ENCODE assay signal across 15 cellular contexts in genomic region chr19:45156751-45157150, GRCh38. TPM values are rescaled to one million over a fixed set of nuclear protein-coding genes. Genes with fewer than 3 reads are reported as not detected.
DNase-seq lines count a peak whose midpoint lies in the region; ATAC-seq and TF ChIP-seq lines count a peak whose summit lies in the region.
"Had no signal": no experiment of that assay in that cellular context is flagged by ENCODE, and none has a peak within 500 bp of the region (broad histone marks: within the 10 kb centered on the region; RNA-seq: fewer than 3 reads in every experiment).

No MANE protein-coding gene starts in this region.

- TF ChIP-seq CTCF in BE2C (IDR thresholded peaks at IDR 0.05; ENCODE audit: low read depth, low read length): no peak

- in situ Hi-C loops in KBM-7 (cut with MboI; ENCODE audit: low pct_unique_long_range_greater_than_20kb, low sequenced_read_pairs): no loop called here

- H3K79me1 ChIP-seq in neuronal stem cell (ENCODE audit: low read depth, low read length): peaks cover 6% of the 10 kb centered on the region

- H3K14ac ChIP-seq in neuronal stem cell (ENCODE audit: low read length): no peak overlapping the region

- no peak overlapping the region for H2BK15ac ChIP-seq in neuronal stem cell (ENCODE audit: low read length)

- H2BK5ac ChIP-seq in neuronal stem cell (ENCODE audit: low read length): no peak overlapping the region

- no peak overlapping the region for H3K4me3 ChIP-seq in BE2C (ENCODE audit: low read depth, low read length)
- H3K4me3 ChIP-seq in esophagus (ENCODE audit: low read depth in 1 of 2, low read length in 2 of 2): no peak overlapping the region
- H3K4me3 ChIP-seq in neuronal stem cell (ENCODE audit: low read length in 2 of 2): no peak overlapping the region

- DNase-seq in BE2C (peak; percentile 14), NCI-H69 (lab: John Stamatoyannopoulos, UW) (peak; percentile 21), neuronal stem cell (ENCODE audit: low spot score) (no peak), superior temporal gyrus (ENCODE audit: extremely low spot score) (no peak), NCI-H1436 (lab: John Stamatoyannopoulos, UW) (no peak), KBM-7 (no peak)
- DNase-seq: DMS79 treated with DMSO at 0.1 percent for 48 hours, NCI-H1092, NCI-H1694, NCI-H446, NCI-H774, SIG-M5 had no signal

- H3K4me2 ChIP-seq in neuronal stem cell (ENCODE audit: insufficient read depth, low read length, poor library complexity, severe bottlenecking): no peak overlapping the region
- H3K4me2 ChIP-seq: KMS-11 had no signal

- peak overlapping the region; percentile 5 for H2AK5ac ChIP-seq in neuronal stem cell (ENCODE audit: low read depth, low read length)

- no peak overlapping the region for H2AFZ ChIP-seq in neuronal stem cell (ENCODE audit: low read length)

- no peak overlapping the region for H4K91ac ChIP-seq in neuronal stem cell (ENCODE audit: low read depth, low read length, poor library complexity)

- no peak overlapping the region for H3K23ac ChIP-seq in neuronal stem cell (ENCODE audit: low read depth, low read length, poor library complexity)

- H2BK12ac ChIP-seq in neuronal stem cell (ENCODE audit: low read length): no peak overlapping the region

- no peak for ATAC-seq in GM21390 (IDR thresholded peaks at IDR 0.05; ENCODE audit: unreplicated experiment)

- WGBS in esophagus, 2 donors: 50 to 51% methylated on average over 11 of the region's 11 CpGs
- WGBS in neuronal stem cell (ENCODE audit: extremely low coverage in 2 of 2, insufficient read length in 2 of 2, insufficient replicate concordance in 1 of 2), 2 donors: no CpG with 5 or more reads among the region's 11 CpGs

- no peaks in the 10 kb centered on the region; the same call in 1 of the 2 replicates for H3K4me1 ChIP-seq in BE2C
- H3K4me1 ChIP-seq in esophagus (ENCODE audit: control insufficient read depth in 2 of 2, insufficient read depth in 2 of 2, low read length in 1 of 2): peaks cover 21 to 57% of the 10 kb centered on the region in 2 donors
- H3K4me1 ChIP-seq in neuronal stem cell (ENCODE audit: control insufficient read depth in 2 of 2, insufficient read depth in 1 of 2, low read depth in 1 of 2, low read length in 2 of 2): peaks cover under 1 to 13% of the 10 kb centered on the region in 2 donors

- peak overlapping the region; percentile 74 to 82 for H3K27ac ChIP-seq in esophagus (ENCODE audit: low read depth in 2 of 2, low read length in 1 of 2)
- no peak overlapping the region for H3K27ac ChIP-seq in neuronal stem cell (replicated peaks; ENCODE audit: low read length)
- H3K27ac ChIP-seq: KMS-11 had no signal

- H3K36me3 ChIP-seq in BE2C (peaks cover 4% of the 10 kb centered on the region; the same call in 1 of the 2 replicates), esophagus (ENCODE audit: control insufficient read depth in 2 of 2, insufficient read depth in 2 of 2, low read length in 1 of 2) (no peaks in the 10 kb centered on the region), neuronal stem cell (replicated peaks in 1 of 2; ENCODE audit: control insufficient read depth in 2 of 2, insufficient read depth in 2 of 2, low read length in 2 of 2) (no peaks in the 10 kb centered on the region)

- H3K18ac ChIP-seq in neuronal stem cell (ENCODE audit: low read length): peak overlapping the region; percentile 33

- peaks cover 7% of the 10 kb centered on the region; the same call in 1 of the 2 replicates for H3K9me3 ChIP-seq in BE2C
- H3K9me3 ChIP-seq in esophagus (ENCODE audit: control insufficient read depth in 2 of 2, insufficient read depth in 1 of 2, low read depth in 1 of 2, low read length in 1 of 2): peaks cover 0 to 3% of the 10 kb centered on the region in 2 donors
- H3K9me3 ChIP-seq in neuronal stem cell (replicated peaks in 1 of 2; ENCODE audit: control insufficient read depth in 2 of 2, insufficient read depth in 1 of 2, low read depth in 1 of 2, low read length in 2 of 2): peaks cover 0 to 10% of the 10 kb centered on the region in 2 donors

- no peak overlapping the region for H4K8ac ChIP-seq in neuronal stem cell (ENCODE audit: low read depth, low read length)

- H3K9ac ChIP-seq in neuronal stem cell (ENCODE audit: low read depth, low read length, poor library complexity): no peak overlapping the region
- H3K9ac ChIP-seq: KMS-11 had no signal

- H3K4ac ChIP-seq in neuronal stem cell (ENCODE audit: low read length): no peak overlapping the region

- H3K27me3 ChIP-seq in BE2C (peaks cover 13% of the 10 kb centered on the region), esophagus (ENCODE audit: control insufficient read depth in 1 of 2, insufficient read depth in 2 of 2, low read length in 2 of 2) (no peaks in the 10 kb centered on the region), neuronal stem cell (ENCODE audit: control insufficient read depth in 3 of 3, insufficient read depth in 3 of 3, low read depth in 1 of 3, low read length in 3 of 3) (peaks cover 14 to 31% (median 29%) of the 10 kb centered on the region in 3 experiments)

- no peak overlapping the region for H2BK120ac ChIP-seq in neuronal stem cell (ENCODE audit: low read depth, low read length)

RNA-seq across cellular contexts. Expression of gene NKPD1, which starts 4.0 kb away (rescaled TPM):
- 0.17 TPM for polyA plus RNA-seq in BE2C (2012; ENCODE audit: insufficient read depth, insufficient read length, low read depth)
- polyA plus RNA-seq in esophagus: 1 to 10 TPM in 1 of 2 donors, under 1 TPM in 1; 0.61 to 1.3 TPM
- polyA plus RNA-seq in neuronal stem cell (2013, experiment 1 of 2): 0.28 TPM
- polyA plus RNA-seq in neuronal stem cell (2013, experiment 2 of 2): 0.33 TPM

RNA-seq across cellular contexts. Expression of gene TRAPPC6A, which starts 21.3 kb away (rescaled TPM):
- polyA plus RNA-seq in BE2C (2012; ENCODE audit: insufficient read depth, insufficient read length, low read depth): 26.1 TPM
- 10 to 100 TPM; 25.9 to 26.4 TPM for polyA plus RNA-seq in esophagus
- 50.4 TPM for polyA plus RNA-seq in neuronal stem cell (2013, experiment 1 of 2)
- polyA plus RNA-seq in neuronal stem cell (2013, experiment 2 of 2): 51.0 TPM

RNA-seq across cellular contexts. Expression of gene BLOC1S3, which starts 21.8 kb away (rescaled TPM):
- polyA plus RNA-seq in BE2C (2012; ENCODE audit: insufficient read depth, insufficient read length, low read depth): 12.6 TPM
- polyA plus RNA-seq in esophagus: 1 to 10 TPM; 2.2 to 3.1 TPM
- 3.6 TPM for polyA plus RNA-seq in neuronal stem cell (2013, experiment 1 of 2)
- polyA plus RNA-seq in neuronal stem cell (2013, experiment 2 of 2): 3.7 TPM

Comparison
In these comparisons a context has a peak if more than half of its experiments do, and no peak if none do; other contexts are left out.
1. DNase-seq: peak in BE2C (single experiment) and NCI-H69 (single experiment); none in neuronal stem cell (single experiment), superior temporal gyrus (single experiment), NCI-H1436 (single experiment) and KBM-7 (single experiment).